ENCODE assay signal across 1 cellular context in genomic region chr1:157312270-157312812, GRCh38.
A peak's percentile ranks its signal among the peaks of the same experiment; 100 is the strongest.
TF ChIP-seq lines count a peak whose summit lies in the region.

No MANE protein-coding gene starts in this region.

TF ChIP-seq in K562, 482 proteins besides CTCF, POLR2A, EP300 and RAD21 (continues in another document):
- TF ChIP-seq ZNF717 (CRISPR knock-in tag; IDR thresholded peaks at IDR 0.05) (no peak), ZNF764 (CRISPR knock-in tag; IDR thresholded peaks at IDR 0.05; ENCODE audit: low read depth) (no peak), RBM17 (IDR thresholded peaks at IDR 0.05; ENCODE audit: borderline replicate concordance, low read depth, low read length) (no peak), ZNF174 (CRISPR knock-in tag; IDR thresholded peaks at IDR 0.05) (no peak), ARID2 (IDR thresholded peaks at IDR 0.05) (no peak), CCAR2 (IDR thresholded peaks at IDR 0.05; ENCODE audit: low read depth, low read length) (no peak), ZNF146 (CRISPR knock-in tag; IDR thresholded peaks at IDR 0.05; ENCODE audit: unreplicated experiment) (no peak), ZNF431 (CRISPR knock-in tag; IDR thresholded peaks at IDR 0.05) (no peak), USF2 (CRISPR knock-in tag; IDR thresholded peaks at IDR 0.05) (no peak), PHF21A (IDR thresholded peaks at IDR 0.05; ENCODE audit: borderline replicate concordance, low read depth) (no peak), BRF2 (IDR thresholded peaks at IDR 0.05; ENCODE audit: borderline replicate concordance, insufficient read depth, insufficient read length) (no peak), ZFX (CRISPR knock-in tag; IDR thresholded peaks at IDR 0.05) (no peak), RAD51 (IDR thresholded peaks at IDR 0.05; ENCODE audit: borderline replicate concordance, low read depth) (peak; percentile 22; the same call in 1 of the 2 replicates), ZNF512 (tag; IDR thresholded peaks at IDR 0.05) (no peak), KLF16 (IDR thresholded peaks at IDR 0.05) (no peak), RBM15 (IDR thresholded peaks at IDR 0.05; ENCODE audit: insufficient read depth, low read length) (no peak), ZKSCAN3 (CRISPR knock-in tag; IDR thresholded peaks at IDR 0.05) (no peak), THRA (IDR thresholded peaks at IDR 0.05) (no peak), TEAD1 (CRISPR knock-in tag; IDR thresholded peaks at IDR 0.05) (no peak), ESRRA (IDR thresholded peaks at IDR 0.05; ENCODE audit: borderline replicate concordance, low read depth) (no peak), PREB (CRISPR knock-in tag; IDR thresholded peaks at IDR 0.05) (no peak), ZSCAN32 (CRISPR knock-in tag; IDR thresholded peaks at IDR 0.05) (no peak), STAT6 (CRISPR knock-in tag; IDR thresholded peaks at IDR 0.05) (no peak), SETDB1 (IDR thresholded peaks at IDR 0.05; ENCODE audit: low read length) (no peak), BHLHE40 (IDR thresholded peaks at IDR 0.05; ENCODE audit: low read length) (no peak), ELF4 (CRISPR knock-in tag; IDR thresholded peaks at IDR 0.05) (no peak), CAMTA2 (CRISPR knock-in tag; conservative IDR thresholded peaks at IDR 0.05) (no peak), TEAD2 (tag; IDR thresholded peaks at IDR 0.05) (no peak), CEBPG (CRISPR knock-in tag; IDR thresholded peaks at IDR 0.05) (no peak), CEBPG (tag; conservative IDR thresholded peaks at IDR 0.05 in 1 of 2, IDR thresholded peaks at IDR 0.05 in 1 of 2) (no peak), ZNF583 (CRISPR knock-in tag; IDR thresholded peaks at IDR 0.05) (no peak), EGR1 (conservative IDR thresholded peaks at IDR 0.05) (no peak), DPF2 (IDR thresholded peaks at IDR 0.05) (peak; percentile 91), CBX2 (IDR thresholded peaks at IDR 0.05; ENCODE audit: insufficient read depth, low read length, poor library complexity, severe bottlenecking) (no peak), ESRRB (CRISPR knock-in tag; IDR thresholded peaks at IDR 0.05; ENCODE audit: borderline replicate concordance) (no peak), ZBTB7A (IDR thresholded peaks at IDR 0.05; ENCODE audit: borderline replicate concordance, control insufficient read depth, low read depth, low read length) (no peak), ARID4B (CRISPR knock-in tag; IDR thresholded peaks at IDR 0.05) (no peak), ZNF23 (CRISPR knock-in tag; IDR thresholded peaks at IDR 0.05) (no peak), PATZ1 (CRISPR knock-in tag; IDR thresholded peaks at IDR 0.05; ENCODE audit: borderline replicate concordance) (no peak; the same call in 1 of the 2 replicates), PML (IDR thresholded peaks at IDR 0.05; ENCODE audit: low read length) (no peak), AFF4 (CRISPR knock-in tag; IDR thresholded peaks at IDR 0.05) (no peak), PRMT5 (CRISPR knock-in tag; IDR thresholded peaks at IDR 0.05) (no peak)
